26 cellular contexts compared by ENCODE assay signal in the genomic region with DNA sequence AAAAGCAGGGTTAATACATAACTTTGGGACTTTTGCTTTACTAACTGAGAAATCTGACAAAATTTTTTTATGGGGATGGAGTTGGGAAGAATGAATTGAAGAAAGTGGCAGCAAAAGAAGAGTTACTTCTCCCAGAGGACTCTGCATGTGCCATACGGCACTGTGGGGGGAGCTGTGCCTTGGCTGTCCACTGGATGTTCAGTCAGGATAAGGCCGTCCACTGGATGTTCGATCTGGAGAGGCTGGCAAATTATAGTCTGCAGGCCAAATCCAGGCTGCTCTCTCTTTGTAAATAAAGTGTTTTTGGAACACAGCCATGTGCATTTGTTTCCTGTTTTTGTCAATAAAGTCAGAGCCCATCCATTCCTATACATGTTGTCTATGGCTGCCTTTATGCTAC. TPM values are rescaled to one million over a fixed set of nuclear protein-coding genes. Genes with fewer than 3 reads are reported as not detected.
"Had no signal": no experiment of that assay in that cellular context is flagged by ENCODE, and none has a peak within 500 bp of the region (broad histone marks: within the 10 kb centered on the region; RNA-seq: fewer than 3 reads in every experiment).

No MANE protein-coding gene starts in this region.

- H3K27me3 ChIP-seq: breast epithelium had no signal

- H3K27me3 Mint-ChIP-seq: activated naive CD4-positive, alpha-beta T cell treated with anti-CD3 and anti-CD28 coated beads, Interleukin-2, amount 50 U/mL, for 24 hours; activated T-cell treated with anti-CD3 and anti-CD28 coated beads, Interleukin-2, amount 50 U/mL, for 24 hours had no signal

- H3K4me1 ChIP-seq: breast epithelium had no signal

- H3K27ac Mint-ChIP-seq: activated CD4-positive, alpha-beta memory T cell treated with anti-CD3 and anti-CD28 coated beads, Interleukin-2, amount 10 ng/mL, durations not matched to agents 7 days and 5 days; activated naive CD4-positive, alpha-beta T cell treated with anti-CD3 and anti-CD28 coated beads, Interleukin-2, amount 50 U/mL, for 24 hours; activated T-cell treated with anti-CD3 and anti-CD28 coated beads, Interleukin-2, amount 50 U/mL, for 24 hours; activated T-helper 1 cell treated with anti-CD3 and anti-CD28 coated beads, Interleukin-12 subunit alpha, Interleukin-12 subunit beta, Interleukin-2, Interleukin-4 antibody, amounts not matched to agents 30 ng/mL and 10 ng/mL and 1 ng/mL, durations not matched to agents 14 hours and 24 hours and 36 hours; T-helper 1 cell treated with Interleukin-12 subunit alpha and Interleukin-12 subunit beta and Interleukin-4 antibody, amounts not matched to agents 30 μg/mL and 1 μg/mL, for 36 hours had no signal

- ATAC-seq: PC-3 had no signal

- H3K4me3 Mint-ChIP-seq: activated CD4-positive, alpha-beta memory T cell treated with anti-CD3 and anti-CD28 coated beads, Interleukin-2, amount 10 ng/mL, durations not matched to agents 7 days and 5 days; activated naive CD4-positive, alpha-beta T cell treated with anti-CD3 and anti-CD28 coated beads, Interleukin-2, amount 50 U/mL, for 24 hours; activated T-cell treated with anti-CD3 and anti-CD28 coated beads, Interleukin-2, amount 50 U/mL, for 24 hours; activated T-helper 1 cell treated with anti-CD3 and anti-CD28 coated beads, Interleukin-12 subunit alpha, Interleukin-12 subunit beta, Interleukin-2, Interleukin-4 antibody, amounts not matched to agents 30 ng/mL and 10 ng/mL and 1 ng/mL, durations not matched to agents 14 hours and 24 hours and 36 hours; T-helper 1 cell treated with Interleukin-12 subunit alpha and Interleukin-12 subunit beta and Interleukin-4 antibody, amounts not matched to agents 30 μg/mL and 1 μg/mL, for 36 hours had no signal

- H3K4me1 Mint-ChIP-seq: activated naive CD4-positive, alpha-beta T cell treated with anti-CD3 and anti-CD28 coated beads, Interleukin-2, amount 50 U/mL, for 24 hours had no signal

- H3K4me3 ChIP-seq: breast epithelium had no signal

- DNase-seq: activated CD4-positive, alpha-beta memory T cell treated with anti-CD3 and anti-CD28 coated beads, Interleukin-2, amount 10 ng/mL, durations not matched to agents 7 days and 5 days; activated CD4-positive, alpha-beta T cell treated with anti-CD3 and anti-CD28 coated beads, Interleukin-2, amount 50 U/mL, for 1 hour; activated CD4-positive, CD25-positive, alpha-beta regulatory T cell; activated effector memory CD4-positive, alpha-beta T cell treated with Interleukin-2 at 50 U/mL for 16 hours; activated naive CD4-positive, alpha-beta T cell; activated T-cell treated with anti-CD3 and anti-CD28 coated beads, Interleukin-2, amount 50 U/mL, for 24 hours; aorta; caudate nucleus; Kasumi-1; NCI-H146; NCI-H187 treated with DMSO at 0.1 percent for 48 hours; NCI-H2081 treated with DMSO at 0.1 percent for 48 hours; NCI-H2171; NCI-H226; NCI-H526; NCI-H774; NK-92 treated with Interleukin-12 subunit alpha and Interleukin-12 subunit beta, amount 100 ng/mL, for 24 hours; PC-3; SHP77 had no signal

- H3K27ac ChIP-seq: breast epithelium had no signal

- FAIRE-seq: RCC 7860 had no signal

- H3K36me3 ChIP-seq: breast epithelium had no signal

- H3K9me3 Mint-ChIP-seq: activated naive CD4-positive, alpha-beta T cell treated with anti-CD3 and anti-CD28 coated beads, Interleukin-2, amount 50 U/mL, for 24 hours; activated T-cell treated with anti-CD3 and anti-CD28 coated beads, Interleukin-2, amount 50 U/mL, for 24 hours; activated T-helper 1 cell treated with anti-CD3 and anti-CD28 coated beads, Interleukin-12 subunit alpha, Interleukin-12 subunit beta, Interleukin-2, Interleukin-4 antibody, amounts not matched to agents 30 ng/mL and 10 ng/mL and 1 ng/mL, durations not matched to agents 14 hours and 24 hours and 36 hours; T-helper 1 cell treated with Interleukin-12 subunit alpha and Interleukin-12 subunit beta and Interleukin-4 antibody, amounts not matched to agents 30 μg/mL and 1 μg/mL, for 36 hours had no signal

RNA-seq across cellular contexts. Expression of gene MAP3K7CL, which starts 4.5 kb away (rescaled TPM):
- total RNA-seq: NCI-H460, SK-MEL-5 had no signal
